ENCODE assay signal across 17 cellular contexts in genomic region chr9:83234541-83234940, GRCh38.
"Had no signal": no experiment of that assay in that cellular context is flagged by ENCODE, and none has a peak within 500 bp of the region (broad histone marks: within the 10 kb centered on the region; RNA-seq: fewer than 3 reads in every experiment).

No MANE protein-coding gene starts in this region.

- FAIRE-seq: urothelium cell line had no signal

- H3K4me3 ChIP-seq: coronary artery, tibial artery had no signal

- H3K36me3 ChIP-seq: tibial artery, WERI-Rb-1 had no signal

- H3K27ac ChIP-seq: coronary artery, tibial artery, WERI-Rb-1 had no signal

- H3K27me3 ChIP-seq: tibial artery had no signal

- ATAC-seq: activated CD8-positive, alpha-beta memory T cell treated with anti-CD3 and anti-CD28 coated beads, Interleukin-2, amount 10 ng/mL, durations not matched to agents 7 days and 5 days; esophagus mucosa; left lobe of liver; stimulated activated naive CD8-positive, alpha-beta T cell treated with anti-CD3 and anti-CD28 coated beads, Interleukin-15, Interleukin-2, amounts not matched to agents 100 U/mL and 50 U/mL, for 24 hours; T-helper 17 cell had no signal

- H3K4me1 ChIP-seq: tibial artery had no signal

- DNase-seq: activated CD4-positive, alpha-beta memory T cell treated with anti-CD3 and anti-CD28 coated beads, Interleukin-2, amount 10 ng/mL, durations not matched to agents 7 days and 5 days; activated CD8-positive, alpha-beta memory T cell treated with anti-CD3 and anti-CD28 coated beads, Interleukin-2, amount 10 ng/mL, durations not matched to agents 7 days and 5 days; amniotic stem cell; hypothalamus; islet precursor cell; mammary epithelial cell; midbrain; nucleus accumbens; stimulated activated naive CD8-positive, alpha-beta T cell treated with anti-CD3 and anti-CD28 coated beads, Interleukin-15, Interleukin-2, amounts not matched to agents 100 U/mL and 50 U/mL, for 24 hours; substantia nigra; T-helper 17 cell; tibial artery; WERI-Rb-1 had no signal
